8 cellular contexts compared by ENCODE assay signal in genomic region chr6:33314515-33314942, GRCh38. TPM values are rescaled to one million over a fixed set of nuclear protein-coding genes. Genes with fewer than 3 reads are reported as not detected.
DNase-seq lines count a peak whose midpoint lies in the region; TF ChIP-seq lines count a peak whose summit lies in the region.

No MANE protein-coding gene starts in this region.

- in situ Hi-C loops in GM23248 (cut with MboI): no loop called here

- no peaks in the 10 kb centered on the region for H3K9me3 Mint-ChIP-seq in stimulated activated naive CD8-positive, alpha-beta T cell treated with anti-CD3 and anti-CD28 coated beads, Interleukin-15, Interleukin-2, amounts not matched to agents 100 ng/mL and 50 ng/mL, for 24 hours

- H3K36me3 ChIP-seq in GM23248 (ENCODE audit: low read depth): peaks cover 11% of the 10 kb centered on the region; the same call in 1 of the 2 replicates
- H3K36me3 ChIP-seq in esophagus (ENCODE audit: control insufficient read depth in 2 of 2, insufficient read depth in 2 of 2, low read length in 1 of 2): peaks cover 7 to 10% of the 10 kb centered on the region in 2 donors
- H3K36me3 ChIP-seq in muscle layer of duodenum (ENCODE audit: control insufficient read depth in 1 of 2, insufficient read depth in 2 of 2, low read length in 2 of 2): peaks cover 5 to 13% of the 10 kb centered on the region in 2 donors

- H3K9me2 ChIP-seq in GM23248 (ENCODE audit: insufficient read depth): no peaks in the 10 kb centered on the region

- peak overlapping the region; percentile 97 for H3K27ac Mint-ChIP-seq in stimulated activated naive CD8-positive, alpha-beta T cell treated with anti-CD3 and anti-CD28 coated beads, Interleukin-15, Interleukin-2, amounts not matched to agents 100 ng/mL and 50 ng/mL, for 24 hours

- no peak for DNase-seq in AG04450 (ENCODE audit: low read depth, low spot score)
- peak; percentile 88 for DNase-seq in GM23248
- peak; percentile 56 for DNase-seq in NOMO-1 treated with dmso at 0.1 percent for 144 hours (lab: John Stamatoyannopoulos, UW; ENCODE audit: unreplicated experiment)
- DNase-seq in activated T-cell treated with anti-CD3 and anti-CD28 coated beads for 24 hours (ENCODE audit: low read depth): peak; percentile 45
- DNase-seq in NCI-H446 treated with DMSO at 0.1 percent for 48 hours (lab: John Stamatoyannopoulos, UW): no peak

- peaks cover 47% of the 10 kb centered on the region for H3K36me3 Mint-ChIP-seq in stimulated activated naive CD8-positive, alpha-beta T cell treated with anti-CD3 and anti-CD28 coated beads, Interleukin-15, Interleukin-2, amounts not matched to agents 100 ng/mL and 50 ng/mL, for 24 hours (ENCODE audit: low read depth)

- peak overlapping the region; percentile 93 for H3K4me2 ChIP-seq in GM23248 (ENCODE audit: unreplicated experiment)

- peak overlapping the region; percentile 91 for H3K9ac ChIP-seq in GM23248

- POLR2A ChIA-PET in AG04450 (lab: Yijun Ruan, JAX): no interaction called here

- H3K79me2 ChIP-seq in GM23248 (ENCODE audit: insufficient read depth): peaks cover 61% of the 10 kb centered on the region

- H3K27me3 Mint-ChIP-seq in stimulated activated naive CD8-positive, alpha-beta T cell treated with anti-CD3 and anti-CD28 coated beads, Interleukin-15, Interleukin-2, amounts not matched to agents 100 ng/mL and 50 ng/mL, for 24 hours: no peaks in the 10 kb centered on the region

- H3K9me3 ChIP-seq in AG04450 (ENCODE audit: control insufficient read depth, insufficient read depth, low read length) (peaks cover 4% of the 10 kb centered on the region; the same call in 1 of the 2 replicates), GM23248 (ENCODE audit: low read depth) (no peaks in the 10 kb centered on the region), esophagus (ENCODE audit: control insufficient read depth in 2 of 2, insufficient read depth in 1 of 2, low read depth in 1 of 2, low read length in 1 of 2) (no peaks in the 10 kb centered on the region), muscle layer of duodenum (ENCODE audit: control insufficient read depth in 1 of 2, low read length in 2 of 2) (no peaks in the 10 kb centered on the region)

- H3K4me1 Mint-ChIP-seq in stimulated activated naive CD8-positive, alpha-beta T cell treated with anti-CD3 and anti-CD28 coated beads, Interleukin-15, Interleukin-2, amounts not matched to agents 100 ng/mL and 50 ng/mL, for 24 hours (ENCODE audit: low read depth): peaks cover 68% of the 10 kb centered on the region

- no peaks in the 10 kb centered on the region for H4K20me1 ChIP-seq in GM23248 (ENCODE audit: insufficient read depth)

- H3K27ac ChIP-seq in AG04450 (ENCODE audit: low read depth, low read length) (peak overlapping the region; percentile 94), GM23248 (peak overlapping the region; percentile 90), esophagus (ENCODE audit: low read depth in 2 of 2, low read length in 1 of 2) (peak overlapping the region; percentile 97 to 98), muscle layer of duodenum (ENCODE audit: low read length) (peak overlapping the region; percentile 96)

- H3K4me1 ChIP-seq in GM23248 (ENCODE audit: insufficient read depth): peaks cover 14% of the 10 kb centered on the region
- peaks cover 4 to 18% of the 10 kb centered on the region in 2 donors for H3K4me1 ChIP-seq in esophagus (ENCODE audit: control insufficient read depth in 2 of 2, insufficient read depth in 2 of 2, low read length in 1 of 2)
- H3K4me1 ChIP-seq in muscle layer of duodenum (ENCODE audit: control insufficient read depth in 1 of 2, insufficient read depth in 2 of 2, low read length in 2 of 2): peaks cover 12 to 47% of the 10 kb centered on the region in 2 donors

- whole genome bisulfite sequencing in GM23248 (ENCODE audit: low coverage in 1 of 2, low lambda C conversion rate in 2 of 2, missing lambda C conversion rate in 2 of 2), 2 experiments: 3 to 4% methylated on average over 10 of the region's 10 CpGs
- WGBS in esophagus, 2 donors: 2% methylated on average over 10 of the region's 10 CpGs

- H3K27me3 ChIP-seq in AG04450 (ENCODE audit: control insufficient read depth, insufficient read depth, low read length) (no peaks in the 10 kb centered on the region), GM23248 (replicated peaks; ENCODE audit: insufficient read depth) (no peaks in the 10 kb centered on the region), esophagus (ENCODE audit: control insufficient read depth in 1 of 2, insufficient read depth in 2 of 2, low read length in 2 of 2) (no peaks in the 10 kb centered on the region), muscle layer of duodenum (ENCODE audit: low read depth, low read length) (no peaks in the 10 kb centered on the region)

- H3K4me3 Mint-ChIP-seq in stimulated activated naive CD8-positive, alpha-beta T cell treated with anti-CD3 and anti-CD28 coated beads, Interleukin-15, Interleukin-2, amounts not matched to agents 100 ng/mL and 50 ng/mL, for 24 hours: peak overlapping the region; percentile 98

- H3K4me3 ChIP-seq in AG04450 (ENCODE audit: low read depth, low read length): peak overlapping the region; percentile 95
- H3K4me3 ChIP-seq in GM23248: peak overlapping the region; percentile 94
- peak overlapping the region; percentile 83 to 88 for H3K4me3 ChIP-seq in esophagus (ENCODE audit: low read depth in 1 of 2, low read length in 2 of 2)
- peak overlapping the region; percentile 92 to 95 for H3K4me3 ChIP-seq in muscle layer of duodenum (ENCODE audit: low read depth in 1 of 2, low read length in 2 of 2)

- peak overlapping the region; percentile 41 for H2AFZ ChIP-seq in GM23248

- H3F3A ChIP-seq in GM23248 (ENCODE audit: insufficient read depth): peaks cover 12% of the 10 kb centered on the region

- no peak for TF ChIP-seq CTCF in AG04450 (IDR thresholded peaks at IDR 0.05; ENCODE audit: low read depth, low read length)

- CTCF ChIA-PET in AG04450 (lab: Charles Lee): no interaction called here

RNA-seq across cellular contexts. Expression of gene TAPBP, which starts 0.7 kb away (rescaled TPM):
- polyA plus RNA-seq in AG04450 (2011; rRNA removed): 29.3 and 37.9 TPM in 2 replicates
- polyA minus RNA-seq in AG04450 (2011; rRNA and poly(A)+ RNA removed): 29.5 and 41.9 TPM in 2 replicates
- 62.3 and 68.7 TPM in 2 replicates for total RNA-seq in GM23248 (2014; rRNA removed; shearing (Covaris generic))
- 75.8 and 78.4 TPM in 2 replicates for polyA plus RNA-seq in GM23248 (2016; fragmentation: Nextera tagmentation; extraction: Ambion mirVana)
- 10 to 100 TPM; 20.1 to 39.8 TPM for polyA plus RNA-seq in esophagus

RNA-seq across cellular contexts. Expression of gene ZBTB22, which starts 3.0 kb away (rescaled TPM):
- polyA plus RNA-seq in AG04450 (2011; rRNA removed): 8.4 and 11.8 TPM in 2 replicates
- 14.0 and 18.3 TPM in 2 replicates for polyA minus RNA-seq in AG04450 (2011; rRNA and poly(A)+ RNA removed)
- total RNA-seq in GM23248 (2014; rRNA removed; shearing (Covaris generic)): 15.3 and 18.3 TPM in 2 replicates
- polyA plus RNA-seq in GM23248 (2016; fragmentation: Nextera tagmentation; extraction: Ambion mirVana): 9.8 and 11.2 TPM in 2 replicates
- 10 to 100 TPM; 10.2 to 11.6 TPM for polyA plus RNA-seq in esophagus

RNA-seq across cellular contexts. Expression of gene DAXX, which starts 8.2 kb away (rescaled TPM):
- polyA plus RNA-seq in AG04450 (2011; rRNA removed): 69.7 and 75.6 TPM in 2 replicates
- polyA minus RNA-seq in AG04450 (2011; rRNA and poly(A)+ RNA removed): 24.5 and 30.8 TPM in 2 replicates
- 24.8 and 27.8 TPM in 2 replicates for total RNA-seq in GM23248 (2014; rRNA removed; shearing (Covaris generic))
- 42.2 and 49.3 TPM in 2 replicates for polyA plus RNA-seq in GM23248 (2016; fragmentation: Nextera tagmentation; extraction: Ambion mirVana)
- polyA plus RNA-seq in esophagus: 10 to 100 TPM; 27.8 to 28.7 TPM

RNA-seq across cellular contexts. Expression of gene RGL2, which starts 15.8 kb away (rescaled TPM):
- polyA plus RNA-seq in AG04450 (2011; rRNA removed): 21.9 and 25.0 TPM in 2 replicates
- 29.6 and 36.8 TPM in 2 replicates for polyA minus RNA-seq in AG04450 (2011; rRNA and poly(A)+ RNA removed)
- 18.5 and 21.1 TPM in 2 replicates for total RNA-seq in GM23248 (2014; rRNA removed; shearing (Covaris generic))
- polyA plus RNA-seq in GM23248 (2016; fragmentation: Nextera tagmentation; extraction: Ambion mirVana): 22.4 and 23.3 TPM in 2 replicates
- polyA plus RNA-seq in esophagus: 100 to 1,000 TPM in 1 of 2 donors, 10 to 100 TPM in 1; 58.7 to 134 TPM

RNA-seq across cellular contexts. Expression of gene PFDN6, which starts 25.1 kb away (rescaled TPM):
- 59.6 and 64.6 TPM in 2 replicates for polyA plus RNA-seq in AG04450 (2011; rRNA removed)
- 20.2 and 21.1 TPM in 2 replicates for polyA minus RNA-seq in AG04450 (2011; rRNA and poly(A)+ RNA removed)
- 31.9 and 38.7 TPM in 2 replicates for total RNA-seq in GM23248 (2014; rRNA removed; shearing (Covaris generic))
- 7.9 and 9.1 TPM in 2 replicates for polyA plus RNA-seq in GM23248 (2016; fragmentation: Nextera tagmentation; extraction: Ambion mirVana)
- polyA plus RNA-seq in esophagus: 100 to 1,000 TPM; 127 to 293 TPM

Comparison
In these comparisons a context has a peak if more than half of its experiments do, and no peak if none do; other contexts are left out.
1. DNase-seq: peak in GM23248 (single experiment), NOMO-1 treated with dmso at 0.1 percent for 144 hours (single experiment) and activated T-cell treated with anti-CD3 and anti-CD28 coated beads for 24 hours (single experiment); none in AG04450 (single experiment) and NCI-H446 treated with DMSO at 0.1 percent for 48 hours (single experiment).
2. Peak in every context shown above with its lines, with median percentiles within 50 percentile points of each other: H3K27ac ChIP-seq and H3K4me3 ChIP-seq.